26 cellular contexts compared by ENCODE assay signal in the genomic region with DNA sequence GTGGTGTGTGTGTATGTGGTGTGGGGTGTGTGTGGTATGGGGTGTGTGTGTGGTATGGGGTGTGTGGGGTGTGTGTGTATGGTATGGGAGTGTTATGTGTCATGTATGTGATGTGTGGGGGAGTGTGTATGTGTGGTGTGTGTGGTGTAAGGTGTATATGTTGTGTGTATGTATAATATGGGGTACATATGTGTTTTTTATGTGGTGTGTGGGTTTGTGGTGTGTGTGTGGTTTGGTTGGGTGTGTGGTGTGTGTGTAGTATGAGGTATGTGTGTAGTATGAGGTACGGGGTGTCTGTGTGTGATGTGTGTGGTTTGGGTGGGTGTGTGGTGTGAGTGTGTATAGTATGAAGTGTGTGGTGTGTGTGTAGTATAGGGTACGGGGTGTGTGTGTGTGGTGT. TPM values are rescaled to one million over a fixed set of nuclear protein-coding genes. Genes with fewer than 3 reads are reported as not detected.
"Had no signal": no experiment of that assay in that cellular context is flagged by ENCODE, and none has a peak within 500 bp of the region (broad histone marks: within the 10 kb centered on the region; RNA-seq: fewer than 3 reads in every experiment).

No MANE protein-coding gene starts in this region.

- H3K27me3 ChIP-seq: heart left ventricle, spleen, testis, tibial nerve had no signal

- H3K36me3 ChIP-seq: tibial nerve had no signal

- H3K27me3 Mint-ChIP-seq: naive B cell; stimulated activated memory B cell treated with anti-CD40 and anti-IgM and Interleukin-4, amounts not matched to agents 10 μg/mL and 1 μg/mL and 100 μg/mL, for 72 hours; stimulated activated naive CD8-positive, alpha-beta T cell treated with anti-CD3 and anti-CD28 coated beads, Interleukin-15, amount 100 ng/mL, for 72 hours had no signal

- H3K4me1 ChIP-seq: spleen, testis, tibial nerve had no signal

- H3K9me3 Mint-ChIP-seq: naive B cell, nephron had no signal

- H3K27ac Mint-ChIP-seq: naive B cell; nephron; stimulated activated memory B cell treated with anti-CD40 and anti-IgM and Interleukin-4, amounts not matched to agents 10 μg/mL and 1 μg/mL and 100 μg/mL, for 72 hours; stimulated activated naive CD8-positive, alpha-beta T cell treated with anti-CD3 and anti-CD28 coated beads, Interleukin-15, amount 100 ng/mL, for 72 hours had no signal

- DNase-seq: effector memory CD4-positive, alpha-beta T cell; heart left ventricle; hippocampal formation; left colon; left ventricle myocardium superior; mesenchymal stem cell; naive B cell; spleen; stimulated activated CD4-positive, alpha-beta T cell treated with anti-CD3 and anti-CD28 coated beads, Interleukin-15, amount 100 ng/mL, for 24 hours; stimulated activated CD4-positive, alpha-beta T cell treated with anti-CD3 and anti-CD28 coated beads, Interleukin-1b, Interleukin-23, amount 100 ng/mL, for 48 hours; stimulated activated CD4-positive, alpha-beta T cell treated with anti-CD3 and anti-CD28 coated beads, Interleukin-4, amount 100 ng/mL, for 24 hours; stimulated activated naive CD8-positive, alpha-beta T cell treated with anti-CD3 and anti-CD28 coated beads, Interleukin-15, amount 100 ng/mL, for 72 hours; testis had no signal

- H3K27ac ChIP-seq: heart left ventricle, testis, tibial nerve had no signal

- ATAC-seq: left colon; stimulated activated memory B cell treated with anti-CD40 and anti-IgM and Interleukin-4, amounts not matched to agents 10 μg/mL and 1 μg/mL and 100 μg/mL, for 72 hours; stimulated activated naive CD8-positive, alpha-beta T cell treated with anti-CD3 and anti-CD28 coated beads, Interleukin-15, amount 100 ng/mL, for 72 hours had no signal

- H3K4me3 Mint-ChIP-seq: naive B cell; nephron; stimulated activated memory B cell treated with anti-CD40 and anti-IgM and Interleukin-4, amounts not matched to agents 10 μg/mL and 1 μg/mL and 100 μg/mL, for 72 hours; stimulated activated naive CD8-positive, alpha-beta T cell treated with anti-CD3 and anti-CD28 coated beads, Interleukin-15, amount 100 ng/mL, for 72 hours had no signal

- H3K36me3 Mint-ChIP-seq: naive B cell; stimulated activated memory B cell treated with anti-CD40 and anti-IgM and Interleukin-4, amounts not matched to agents 10 μg/mL and 1 μg/mL and 100 μg/mL, for 72 hours had no signal

- H3K9me3 ChIP-seq: heart left ventricle, spleen, testis, tibial nerve had no signal

- H3K4me3 ChIP-seq: heart left ventricle, lung, spleen, testis, tibial nerve had no signal

RNA-seq across cellular contexts. Expression of a gene that starts 11.4 kb away (rescaled TPM):
- total RNA-seq: fibroblast of lung, kidney epithelial cell had no signal

RNA-seq across cellular contexts. Expression of a gene that starts 19.6 kb away (rescaled TPM):
- total RNA-seq: esophagus mucosa, fibroblast of lung, frontal cortex, glomerular endothelial cell, kidney epithelial cell, left ventricle myocardium superior, lung, osteoblast, sciatic nerve, skeletal muscle tissue, subcutaneous adipose tissue, tibial nerve had no signal
- polyA plus RNA-seq: fibroblast of lung, heart left ventricle had no signal
